Comparison of ENCODE assay signal across 1 cellular context in the genomic region with DNA sequence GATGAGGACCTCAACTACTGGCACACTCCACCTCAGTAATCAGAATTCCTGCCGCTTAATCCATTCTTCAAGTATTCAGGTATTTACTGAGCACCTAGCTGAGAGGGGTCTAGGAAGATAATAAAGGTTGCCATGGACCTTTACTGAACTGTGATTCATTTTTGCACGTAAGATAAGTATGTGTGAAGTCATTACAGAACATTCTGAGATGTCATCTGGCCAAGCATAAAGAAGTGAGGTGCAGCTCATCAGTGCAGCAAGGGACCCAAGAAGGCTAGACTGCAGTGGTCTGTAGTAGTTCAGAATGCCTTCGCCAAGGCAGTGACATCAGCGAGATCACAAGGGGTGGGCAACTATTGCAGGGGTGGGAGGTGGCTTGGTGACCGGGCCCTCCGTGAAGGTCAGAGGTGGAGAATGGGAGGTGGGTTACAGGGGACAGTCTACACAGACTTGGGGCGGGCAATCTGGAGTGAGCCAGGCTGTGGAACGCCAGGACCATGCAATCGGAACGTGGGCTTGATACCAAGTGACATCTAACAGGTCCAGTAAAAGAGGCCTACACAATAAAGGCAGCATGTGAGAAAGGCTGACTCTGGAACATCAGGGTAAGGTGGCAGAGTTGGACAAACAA.
TF ChIP-seq lines count a peak whose summit lies in the region.

No MANE protein-coding gene starts in this region.

TF ChIP-seq in IMR-90, 13 proteins besides CTCF, POLR2A, EP300 and RAD21 (continued from another document):
- TF ChIP-seq ELK1 (IDR thresholded peaks at IDR 0.05; ENCODE audit: borderline replicate concordance, low read depth, low read length) (no peak), MAZ (IDR thresholded peaks at IDR 0.05; ENCODE audit: borderline replicate concordance, low read depth, low read length) (no peak), NFE2L2 (IDR thresholded peaks at IDR 0.05; ENCODE audit: low read depth, low read length) (no peak), MXI1 (IDR thresholded peaks at IDR 0.05; ENCODE audit: borderline replicate concordance, low read depth, low read length) (no peak), RCOR1 (IDR thresholded peaks at IDR 0.05; ENCODE audit: insufficient replicate concordance, low read length) (no peak)
